ENCODE assay signal across 8 cellular contexts in the genomic region with DNA sequence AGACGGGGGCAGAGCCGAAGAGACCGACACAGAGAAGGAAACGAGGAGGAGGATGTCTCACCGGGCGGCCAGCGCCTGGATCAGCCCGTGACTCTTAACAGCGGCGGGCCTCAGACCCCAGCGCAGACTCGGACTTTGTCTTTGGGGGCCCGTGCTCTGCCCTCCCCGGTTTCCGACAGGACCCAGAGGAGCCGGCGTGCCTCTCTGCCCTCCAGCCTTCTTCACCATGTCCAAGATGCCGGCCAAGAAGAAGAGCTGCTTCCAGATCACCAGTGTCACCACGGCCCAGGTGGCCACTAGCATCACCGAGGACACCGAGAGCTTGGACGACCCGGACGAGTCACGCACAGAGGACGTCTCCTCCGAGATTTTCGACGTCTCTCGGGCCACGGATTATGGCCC. TPM values are rescaled to one million over a fixed set of nuclear protein-coding genes. Genes with fewer than 3 reads are reported as not detected.
DNase-seq lines count a peak whose midpoint lies in the region; ATAC-seq and TF ChIP-seq lines count a peak whose summit lies in the region.

No MANE protein-coding gene starts in this region.

- WGBS in mesendoderm (ENCODE audit: extremely low coverage, insufficient coverage, low lambda C conversion rate), result no CpG with 5 or more reads among the region's 31 CpGs

- peaks cover 0 to 2% of the 10 kb centered on the region in 2 donors for H3K27me3 Mint-ChIP-seq in CD8-positive, alpha-beta memory T cell
- H3K27me3 Mint-ChIP-seq in brain, result peaks cover 25% of the 10 kb centered on the region

- peak overlapping the region; percentile 86 to 99 (median 98) for H3K27ac Mint-ChIP-seq in CD8-positive, alpha-beta memory T cell
- peak overlapping the region; percentile 98 to 100 (median 98) for H3K27ac Mint-ChIP-seq in brain

- H3K9me3 ChIP-seq in CD8-positive, alpha-beta memory T cell (ENCODE audit: low read length), result no peaks in the 10 kb centered on the region
- H3K9me3 ChIP-seq in vagina, result no peaks in the 10 kb centered on the region

- ATAC-seq in HG03378 (IDR thresholded peaks at IDR 0.05; ENCODE audit: unreplicated experiment), result peak; percentile 7
- ATAC-seq in HG03469 (IDR thresholded peaks at IDR 0.05; ENCODE audit: unreplicated experiment), result no peak
- ATAC-seq in GM21717 (IDR thresholded peaks at IDR 0.05; ENCODE audit: unreplicated experiment), result no peak

- no peak overlapping the region for H3K23ac ChIP-seq in mesendoderm (ENCODE audit: low read length)

- DNase-seq in CD8-positive, alpha-beta memory T cell, result no peak
- no peak for DNase-seq in mesendoderm
- peak in 1 of 2 donors; percentile 92 for DNase-seq in vagina (ENCODE audit: extremely low spot score in 2 of 2)
- DNase-seq in NCI-H2196 treated with DMSO at 0.1 percent for 48 hours (lab: John Stamatoyannopoulos, UW; ENCODE audit: unreplicated experiment), result no peak

- no peak overlapping the region for H3K4ac ChIP-seq in mesendoderm (ENCODE audit: low read depth, low read length)

- peak overlapping the region; percentile 91 for H3K27ac ChIP-seq in CD8-positive, alpha-beta memory T cell (ENCODE audit: low read depth, low read length)
- peak overlapping the region; percentile 100 for H3K27ac ChIP-seq in mesendoderm (ENCODE audit: low read depth, low read length)
- peak overlapping the region; percentile 99 for H3K27ac ChIP-seq in vagina

- CTCF ChIA-PET in CD8-positive, alpha-beta memory T cell (lab: Charles Lee), result interaction anchor here (1.0 to 4.2 kb wide), 14 partner anchors 10 to 349 kb away, joined by 3 to 29 read pairs (median 4); no protein-coding TSS in a partner anchor

- TF ChIP-seq POLR2A in vagina (IDR thresholded peaks at IDR 0.05), result no peak

- H2BK120ac ChIP-seq in mesendoderm (ENCODE audit: low read depth, low read length), result no peak overlapping the region

- peaks cover 0 to 30% (median 0%) of the 10 kb centered on the region in 3 donors for H3K36me3 Mint-ChIP-seq in CD8-positive, alpha-beta memory T cell
- peaks cover 21% of the 10 kb centered on the region for H3K36me3 Mint-ChIP-seq in brain

- peak overlapping the region; percentile 89 for H3K9ac ChIP-seq in mesendoderm (ENCODE audit: low read length)

- H3K9me3 Mint-ChIP-seq in CD8-positive, alpha-beta memory T cell, result no peaks in the 10 kb centered on the region
- peaks cover 0 to 3% (median 0%) of the 10 kb centered on the region in 5 experiments for H3K9me3 Mint-ChIP-seq in brain

- H3K79me1 ChIP-seq in mesendoderm (ENCODE audit: low read length), result peaks cover 11% of the 10 kb centered on the region

- TF ChIP-seq CTCF in brain (conservative IDR thresholded peaks at IDR 0.05) (no peak), vagina (IDR thresholded peaks at IDR 0.05) (no peak)

- H3K4me2 ChIP-seq in mesendoderm (ENCODE audit: low read length), result peak overlapping the region; percentile 97

- H3K36me3 ChIP-seq in CD8-positive, alpha-beta memory T cell (ENCODE audit: insufficient read depth, low read length), result no peaks in the 10 kb centered on the region
- H3K36me3 ChIP-seq in mesendoderm (ENCODE audit: control insufficient read depth, insufficient read depth, low read length), result no peaks in the 10 kb centered on the region
- no peaks in the 10 kb centered on the region for H3K36me3 ChIP-seq in vagina

- intact Hi-C loops in vagina (cut with DNase I), result loop anchor here (5.0 to 10.0 kb wide), 2 partner anchors 157 to 434 kb away; partner anchors contain the start of gene PFN2

- no peaks in the 10 kb centered on the region for H3K27me3 ChIP-seq in CD8-positive, alpha-beta memory T cell (ENCODE audit: insufficient read depth, low read length, poor library complexity, severe bottlenecking)
- H3K27me3 ChIP-seq in mesendoderm (ENCODE audit: insufficient read depth, low read length, poor library complexity), result no peaks in the 10 kb centered on the region
- no peaks in the 10 kb centered on the region for H3K27me3 ChIP-seq in vagina

- POLR2A ChIA-PET in CD8-positive, alpha-beta memory T cell (lab: Charles Lee), result interaction anchor here (0.7 to 3.5 kb wide), 9 partner anchors 25 to 792 kb away, joined by 3 to 35 read pairs (median 4); partner anchors contain the start of genes EIF2A, SELENOT, SERP1 and SIAH2

- H3K56ac ChIP-seq in mesendoderm (ENCODE audit: low read length), result peak overlapping the region; percentile 88

- no peak overlapping the region for H2BK15ac ChIP-seq in mesendoderm (replicated peaks; ENCODE audit: low read depth)

- H3K79me2 ChIP-seq in mesendoderm (ENCODE audit: control insufficient read depth, insufficient read depth, low read length), result peaks cover 40% of the 10 kb centered on the region

- no peak overlapping the region for H2BK5ac ChIP-seq in mesendoderm (ENCODE audit: low read length)

- H3K18ac ChIP-seq in mesendoderm (ENCODE audit: low read length), result peak overlapping the region; percentile 95

- H3K4me1 Mint-ChIP-seq in CD8-positive, alpha-beta memory T cell, result peaks cover 41 to 47% (median 45%) of the 10 kb centered on the region in 3 donors
- peaks cover 30% of the 10 kb centered on the region for H3K4me1 Mint-ChIP-seq in brain

- H3K4me3 Mint-ChIP-seq in CD8-positive, alpha-beta memory T cell, result peak overlapping the region; percentile 86 to 100 (median 97)
- peak overlapping the region; percentile 85 to 99 (median 88) for H3K4me3 Mint-ChIP-seq in brain

- H4K5ac ChIP-seq in mesendoderm (ENCODE audit: low read length), result no peak overlapping the region

- peak overlapping the region; percentile 94 for H3K4me3 ChIP-seq in CD8-positive, alpha-beta memory T cell (ENCODE audit: low read length)
- H3K4me3 ChIP-seq in mesendoderm (ENCODE audit: low read length) (peak overlapping the region; percentile 80), vagina (peak overlapping the region; percentile 74 to 84)

- H4K8ac ChIP-seq in mesendoderm (ENCODE audit: low read depth, low read length), result no peak overlapping the region

- no peak overlapping the region for H2AK5ac ChIP-seq in mesendoderm (ENCODE audit: low read length)

- peaks cover 34% of the 10 kb centered on the region for H3K4me1 ChIP-seq in CD8-positive, alpha-beta memory T cell (ENCODE audit: insufficient read depth, low read length)
- H3K4me1 ChIP-seq in mesendoderm (ENCODE audit: control insufficient read depth, low read depth, low read length) (peaks cover 2% of the 10 kb centered on the region), vagina (peaks cover 36% of the 10 kb centered on the region)

RNA-seq across cellular contexts. Expression of gene TSC22D2, which starts 1.0 kb away (rescaled TPM):
- 10 to 100 TPM; 20.9 to 22.3 TPM for total RNA-seq in CD8-positive, alpha-beta memory T cell
- polyA plus RNA-seq in CD8-positive, alpha-beta memory T cell, result 11.9 TPM
- 4.4 TPM for polyA plus RNA-seq in brain (ENCODE audit: insufficient read depth, low read depth, low replicate concordance)
- 17.9 TPM for polyA plus RNA-seq in mesendoderm (2013, experiment 1 of 2)
- polyA plus RNA-seq in mesendoderm (2013, experiment 2 of 2), result 18.6 TPM
- total RNA-seq in vagina, result 35.6 TPM
